Comparison of ENCODE assay signal across 23 cellular contexts in the genomic region with DNA sequence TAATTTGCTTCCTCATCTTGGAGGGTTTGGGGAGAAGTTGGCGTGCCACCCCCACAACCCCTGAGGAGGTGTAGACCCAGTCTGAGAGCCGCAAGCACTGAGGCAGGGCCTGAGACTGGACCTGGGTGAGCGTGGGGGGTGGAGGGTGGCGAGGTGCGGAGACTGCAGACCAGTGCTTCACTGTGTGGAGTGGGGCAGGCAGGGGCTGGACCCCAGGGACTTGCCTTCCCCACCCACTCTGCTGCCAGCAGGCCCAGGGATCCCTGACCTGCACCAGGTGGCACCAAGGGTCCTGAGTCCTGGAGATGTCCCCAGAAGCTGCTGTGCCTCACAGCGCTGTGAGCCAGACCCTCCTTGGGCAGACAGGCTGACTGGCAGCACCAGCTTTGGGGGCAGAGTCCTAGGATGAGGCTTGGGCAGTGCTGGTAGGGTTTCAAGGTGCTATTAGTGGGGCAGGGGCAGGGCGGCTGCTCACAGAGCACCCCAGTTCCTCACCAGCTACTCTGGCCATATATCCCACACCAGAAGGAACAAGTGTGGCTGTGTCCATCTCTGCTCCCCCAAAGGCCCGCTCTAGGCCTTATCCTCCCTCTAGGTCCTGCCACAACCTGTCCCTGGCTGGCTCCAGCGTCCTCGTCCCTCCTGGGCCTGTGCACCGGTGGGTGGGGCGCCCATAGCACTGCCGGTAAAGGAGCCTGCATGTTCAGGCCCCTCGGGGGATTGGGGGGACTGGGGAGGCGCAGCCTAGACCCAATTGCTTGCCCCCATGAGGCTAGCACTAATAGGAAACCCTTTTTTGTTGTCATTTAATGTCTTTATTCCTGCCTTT. TPM values are rescaled to one million over a fixed set of nuclear protein-coding genes. Genes with fewer than 3 reads are reported as not detected.
A peak's percentile ranks its signal among the peaks of the same experiment; 100 is the strongest.
DNase-seq lines count a peak whose midpoint lies in the region; ATAC-seq, FAIRE-seq and TF ChIP-seq lines count a peak whose summit lies in the region.
"Had no signal": no experiment of that assay in that cellular context is flagged by ENCODE, and none has a peak within 500 bp of the region (broad histone marks: within the 10 kb centered on the region; RNA-seq: fewer than 3 reads in every experiment).

No MANE protein-coding gene starts in this region.

- H3K27me3 Mint-ChIP-seq in activated CD8-positive, alpha-beta T cell treated with anti-CD3 and anti-CD28 coated beads, Interleukin-2, amount 10 ng/mL, durations not matched to agents 7 days and 5 days (ENCODE audit: low read depth) = no peaks in the 10 kb centered on the region
- H3K27me3 Mint-ChIP-seq: natural killer cell treated with Interleukin-12 subunit alpha and Interleukin-12 subunit beta and Interleukin-15 and Interleukin-18, amount 100 ng/mL, for 72 hours had no signal

- no peaks in the 10 kb centered on the region for H3K9me3 Mint-ChIP-seq in activated CD8-positive, alpha-beta T cell treated with anti-CD3 and anti-CD28 coated beads, Interleukin-2, amount 10 ng/mL, durations not matched to agents 7 days and 5 days (ENCODE audit: insufficient read depth)
- H3K9me3 Mint-ChIP-seq: activated naive CD4-positive, alpha-beta T cell treated with anti-CD3 and anti-CD28 coated beads, Interleukin-2, amount 50 U/mL, for 72 hours; natural killer cell treated with Interleukin-12 subunit alpha and Interleukin-12 subunit beta and Interleukin-15 and Interleukin-18, amount 100 ng/mL, for 72 hours had no signal

- H3K4me1 ChIP-seq in heart left ventricle (peaks cover 0 to 53% (median 31%) of the 10 kb centered on the region in 12 donors), kidney (ENCODE audit: control insufficient read depth in 1 of 2, insufficient read depth in 1 of 2, low read depth in 1 of 2, low read length in 2 of 2) (peaks cover 0 to 2% of the 10 kb centered on the region in 2 donors), tibial artery (peaks cover 0 to 38% (median 26%) of the 10 kb centered on the region in 4 donors)

- no peak overlapping the region for H3K4me3 Mint-ChIP-seq in activated CD8-positive, alpha-beta T cell treated with anti-CD3 and anti-CD28 coated beads, Interleukin-2, amount 10 ng/mL, durations not matched to agents 7 days and 5 days
- H3K4me3 Mint-ChIP-seq: natural killer cell treated with Interleukin-12 subunit alpha and Interleukin-12 subunit beta and Interleukin-15 and Interleukin-18, amount 100 ng/mL, for 72 hours had no signal

- POLR2A ChIA-PET in RWPE1 (lab: Yijun Ruan, JAX; ENCODE audit: low non-redundant PET) = no interaction called here
- POLR2A ChIA-PET in activated CD8-positive, alpha-beta T cell treated with anti-CD3 and anti-CD28 coated beads, Interleukin-2, amount 10 ng/mL, durations not matched to agents 7 days and 5 days (lab: Charles Lee) = no interaction called here

- H3K4me1 Mint-ChIP-seq in activated CD8-positive, alpha-beta T cell treated with anti-CD3 and anti-CD28 coated beads, Interleukin-2, amount 10 ng/mL, durations not matched to agents 7 days and 5 days (ENCODE audit: low read depth) = no peaks in the 10 kb centered on the region

- no peak overlapping the region for H3K4me3 ChIP-seq in heart left ventricle
- H3K4me3 ChIP-seq in kidney (ENCODE audit: low read length in 2 of 2) = no peak overlapping the region
- H3K4me3 ChIP-seq in tibial artery = no peak overlapping the region
- H3K4me3 ChIP-seq in MG63 = no peak overlapping the region
- H3K4me3 ChIP-seq: GM23248 had no signal

- peak in 1 of 5 donors; percentile 10 for DNase-seq in heart left ventricle
- DNase-seq in left ventricle myocardium superior = no peak
- DNase-seq in RWPE1 (ENCODE audit: low spot score) = no peak
- peak; percentile 61 for DNase-seq in kidney
- peak in 1 of 2 donors; percentile 65 for DNase-seq in tibial artery
- DNase-seq in MG63 = no peak
- DNase-seq in NCI-H1694 (lab: John Stamatoyannopoulos, UW) = no peak
- no peak for DNase-seq in activated CD8-positive, alpha-beta T cell treated with anti-CD3 and anti-CD28 coated beads, Interleukin-2, amount 10 ng/mL, durations not matched to agents 7 days and 5 days
- DNase-seq: activated CD4-positive, CD25-positive, alpha-beta regulatory T cell treated with anti-CD3 and anti-CD28 coated beads, Interleukin-2, amount 50 U/mL, for 72 hours; brain microvascular endothelial cell; COR-L47; GM23248; KG1; mesenchymal stem cell; NCI-H2081; NCI-H774; PC-3; stimulated activated naive CD4-positive, alpha-beta T cell treated with Interleukin-2 at 50 U/mL for 16 hours; T-helper 9 cell had no signal

- ATAC-seq in heart left ventricle = no peak
- no peak for ATAC-seq in left ventricle myocardium superior
- ATAC-seq in activated CD8-positive, alpha-beta T cell treated with anti-CD3 and anti-CD28 coated beads, Interleukin-2, amount 10 ng/mL, durations not matched to agents 7 days and 5 days = no peak
- ATAC-seq: activated naive CD4-positive, alpha-beta T cell treated with anti-CD3 and anti-CD28 coated beads, Interleukin-2, amount 50 U/mL, for 72 hours; esophagus mucosa; natural killer cell treated with Interleukin-12 subunit alpha and Interleukin-12 subunit beta and Interleukin-15 and Interleukin-18, amount 100 ng/mL, for 72 hours; PC-3 had no signal

- peaks cover 0 to 11% (median 0%) of the 10 kb centered on the region in 9 donors for H3K36me3 ChIP-seq in heart left ventricle
- no peaks in the 10 kb centered on the region for H3K36me3 ChIP-seq in kidney (ENCODE audit: control insufficient read depth in 1 of 2, insufficient read depth in 2 of 2, low read length in 2 of 2)
- peaks cover 0 to 41% (median 9%) of the 10 kb centered on the region in 3 donors for H3K36me3 ChIP-seq in tibial artery
- H3K36me3 ChIP-seq in MG63 = no peaks in the 10 kb centered on the region

- no peak for TF ChIP-seq POLR2A in heart left ventricle (IDR thresholded peaks at IDR 0.05)

- H3K9me3 ChIP-seq in heart left ventricle (no peaks in the 10 kb centered on the region), kidney (ENCODE audit: control insufficient read depth in 1 of 2, low read length in 2 of 2) (no peaks in the 10 kb centered on the region), tibial artery (no peaks in the 10 kb centered on the region), MG63 (no peaks in the 10 kb centered on the region)

- TF ChIP-seq CTCF in heart left ventricle (IDR thresholded peaks at IDR 0.05) (no peak), RWPE1 (conservative IDR thresholded peaks at IDR 0.05; ENCODE audit: low read depth) (no peak), kidney (IDR thresholded peaks at IDR 0.05; ENCODE audit: borderline replicate concordance, extremely low read depth, insufficient read depth) (no peak), tibial artery (IDR thresholded peaks at IDR 0.05) (no peak)

- WGBS in heart left ventricle, 4 donors = 69 to 85% (median 79%) methylated on average over 9 to 15 of the region's 15 CpGs

- CTCF ChIA-PET in RWPE1 (lab: Yijun Ruan, JAX) = interaction anchor here (1.1 kb wide), 1 partner anchor 11 kb away, joined by 3 read pairs; no protein-coding TSS in a partner anchor
- CTCF ChIA-PET in activated CD8-positive, alpha-beta T cell treated with anti-CD3 and anti-CD28 coated beads, Interleukin-2, amount 10 ng/mL, durations not matched to agents 7 days and 5 days (lab: Charles Lee) = no interaction called here

- H3K27me3 ChIP-seq in heart left ventricle = no peaks in the 10 kb centered on the region
- no peaks in the 10 kb centered on the region for H3K27me3 ChIP-seq in tibial artery
- no peaks in the 10 kb centered on the region for H3K27me3 ChIP-seq in MG63
- H3K27me3 ChIP-seq: brain microvascular endothelial cell had no signal

- no peak for FAIRE-seq in kidney (lab: Jason Lieb, UNC)

- H3K27ac Mint-ChIP-seq in activated CD8-positive, alpha-beta T cell treated with anti-CD3 and anti-CD28 coated beads, Interleukin-2, amount 10 ng/mL, durations not matched to agents 7 days and 5 days = no peak overlapping the region
- H3K27ac Mint-ChIP-seq: activated naive CD4-positive, alpha-beta T cell treated with anti-CD3 and anti-CD28 coated beads, Interleukin-2, amount 50 U/mL, for 72 hours; natural killer cell treated with Interleukin-12 subunit alpha and Interleukin-12 subunit beta and Interleukin-15 and Interleukin-18, amount 100 ng/mL, for 72 hours had no signal

- H3K36me3 Mint-ChIP-seq in activated CD8-positive, alpha-beta T cell treated with anti-CD3 and anti-CD28 coated beads, Interleukin-2, amount 10 ng/mL, durations not matched to agents 7 days and 5 days (ENCODE audit: low read depth) = no peaks in the 10 kb centered on the region
- H3K36me3 Mint-ChIP-seq: natural killer cell treated with Interleukin-12 subunit alpha and Interleukin-12 subunit beta and Interleukin-15 and Interleukin-18, amount 100 ng/mL, for 72 hours had no signal

- H3K9ac ChIP-seq in kidney (ENCODE audit: low read length in 2 of 2) = no peak overlapping the region
- H3K9ac ChIP-seq: GM23248 had no signal

- intact Hi-C loops in heart left ventricle (cut with DNase I) = loop anchor here in 1 of 10 donors (5.0 kb wide), 1 partner anchor 77 kb away; no protein-coding TSS in a partner anchor
- intact Hi-C loops in left ventricle myocardium superior (cut with micrococcal nuclease) = no loop called here
- intact Hi-C loops in kidney (cut with DNase I) = no loop called here
- intact Hi-C loops in tibial artery (cut with DNase I; ENCODE audit: low total_unique reads) = no loop called here

- H3K27ac ChIP-seq in heart left ventricle = peak overlapping the region in 10 of 12 donors; percentile 12 to 86 (median 76)
- H3K27ac ChIP-seq in RWPE1 = peak overlapping the region; percentile 58
- no peak overlapping the region for H3K27ac ChIP-seq in kidney (ENCODE audit: low read depth in 2 of 2, low read length in 2 of 2)
- peak overlapping the region; percentile 68 to 81 for H3K27ac ChIP-seq in tibial artery
- H3K27ac ChIP-seq: brain microvascular endothelial cell, GM23248 had no signal

RNA-seq across cellular contexts. Expression of gene ZBTB47, which starts 11.8 kb away (rescaled TPM):
- 100 to 1,000 TPM in 7 of 9 donors, 10 to 100 TPM in 2; 76.6 to 184 (median 131) TPM for total RNA-seq in heart left ventricle
- 100 to 1,000 TPM; 110 to 111 TPM for polyA plus RNA-seq in heart left ventricle
- total RNA-seq in left ventricle myocardium superior = 90.5 TPM
- 26.6 TPM for total RNA-seq in kidney
- 7.8 TPM for polyA plus RNA-seq in kidney (ENCODE audit: insufficient read depth, low read depth, low replicate concordance)
- total RNA-seq in MG63 (2014; rRNA removed; shearing (Covaris generic); ENCODE audit: low replicate concordance) = 11.7 and 22.7 TPM in 2 replicates
- total RNA-seq in activated CD8-positive, alpha-beta T cell treated with anti-CD3 and anti-CD28 coated beads, Interleukin-2, amount 10 ng/mL, durations not matched to agents 7 days and 5 days = under 1 TPM; 0.18 to 0.34 TPM

RNA-seq across cellular contexts. Expression of gene KLHL40, which starts 20.1 kb away (rescaled TPM):
- 1 to 10 TPM in 2 of 9 donors, under 1 TPM in 6, not detected in 1; 0.19 to 5.6 (median 0.73) TPM for total RNA-seq in heart left ventricle
- polyA plus RNA-seq in heart left ventricle = 1 to 10 TPM in 1 of 2 donors, under 1 TPM in 1; 0.61 to 6.8 TPM
- total RNA-seq in left ventricle myocardium superior = 0.12 TPM
- total RNA-seq in kidney = not detected
- not detected for polyA plus RNA-seq in kidney (ENCODE audit: insufficient read depth, low read depth, low replicate concordance)
- total RNA-seq in MG63 (2014; rRNA removed; shearing (Covaris generic); ENCODE audit: low replicate concordance) = not detected in 2 replicates
- total RNA-seq in activated CD8-positive, alpha-beta T cell treated with anti-CD3 and anti-CD28 coated beads, Interleukin-2, amount 10 ng/mL, durations not matched to agents 7 days and 5 days = not detected
- total RNA-seq: activated naive CD4-positive, alpha-beta T cell treated with anti-CD3 and anti-CD28 coated beads, Interleukin-2, amount 50 U/mL, for 72 hours; dermis microvascular lymphatic vessel endothelial cell; esophagus mucosa; GM23248; natural killer cell treated with Interleukin-12 subunit alpha and Interleukin-12 subunit beta and Interleukin-15 and Interleukin-18, amount 100 ng/mL, for 72 hours; PC-3 had no signal
- polyA plus RNA-seq: GM23248 had no signal

RNA-seq across cellular contexts. Expression of gene HHATL, which starts 37.3 kb away (rescaled TPM):
- total RNA-seq in heart left ventricle (100 to 1,000 TPM; 305 to 823 (median 538) TPM), left ventricle myocardium superior (463 TPM), kidney (not detected)
- polyA plus RNA-seq in heart left ventricle (1,000 to 10,000 TPM in 1 of 2 donors, 100 to 1,000 TPM in 1; 188 to 1,023 TPM), kidney (ENCODE audit: insufficient read depth, low read depth, low replicate concordance) (not detected)
- not detected in 2 replicates for total RNA-seq in MG63 (2014; rRNA removed; shearing (Covaris generic); ENCODE audit: low replicate concordance)
- total RNA-seq in activated CD8-positive, alpha-beta T cell treated with anti-CD3 and anti-CD28 coated beads, Interleukin-2, amount 10 ng/mL, durations not matched to agents 7 days and 5 days = not detected
- total RNA-seq: activated naive CD4-positive, alpha-beta T cell treated with anti-CD3 and anti-CD28 coated beads, Interleukin-2, amount 50 U/mL, for 72 hours; dermis microvascular lymphatic vessel endothelial cell; esophagus mucosa; GM23248; natural killer cell treated with Interleukin-12 subunit alpha and Interleukin-12 subunit beta and Interleukin-15 and Interleukin-18, amount 100 ng/mL, for 72 hours; PC-3 had no signal
- polyA plus RNA-seq: GM23248 had no signal

Comparison
In these comparisons a context has a peak if more than half of its experiments do, and no peak if none do; other contexts are left out.
1. H3K27ac ChIP-seq: peak in heart left ventricle (10 of 12), RWPE1 (single experiment) and tibial artery (2 of 2); none in kidney (0 of 2).
2. RNA of gene HHATL, which starts 37.3 kb away (total RNA-seq): 305 to 823 TPM in heart left ventricle and 463 TPM in left ventricle myocardium superior (single experiment); not detected in kidney (single experiment), not detected in MG63 and not detected in activated CD8-positive, alpha-beta T cell treated with anti-CD3 and anti-CD28 coated beads, Interleukin-2, amount 10 ng/mL, durations not matched to agents 7 days and 5 days; every median in the first group is over 100 times any median in the second.